Comparison of ENCODE assay signal across 9 cellular contexts in genomic region chr1:207825719-207826556, GRCh38.
DNase-seq lines count a peak whose midpoint lies in the region; ATAC-seq and TF ChIP-seq lines count a peak whose summit lies in the region.
"Had no signal": no experiment of that assay in that cellular context is flagged by ENCODE, and none has a peak within 500 bp of the region (broad histone marks: within the 10 kb centered on the region; RNA-seq: fewer than 3 reads in every experiment).

No MANE protein-coding gene starts in this region.

- H3K36me3 Mint-ChIP-seq in CD14-positive monocyte = peaks cover 24 to 39% of the 10 kb centered on the region in 2 donors
- H3K36me3 Mint-ChIP-seq in type B pancreatic cell = peaks cover 5% of the 10 kb centered on the region

- in situ Hi-C loops in KBM-7 (cut with MboI; ENCODE audit: low pct_unique_long_range_greater_than_20kb, low sequenced_read_pairs) = no loop called here

- intact Hi-C loops in CD14-positive monocyte (cut with micrococcal nuclease) = loop anchor here (5.0 to 10.0 kb wide), 2 partner anchors 136 to 139 kb away; no protein-coding TSS in a partner anchor

- peak overlapping the region; percentile 72 to 91 for H3K4me3 Mint-ChIP-seq in CD14-positive monocyte
- peak overlapping the region; percentile 5 for H3K4me3 Mint-ChIP-seq in type B pancreatic cell

- H3K27ac Mint-ChIP-seq in CD14-positive monocyte (peak overlapping the region; percentile 96 to 99 (median 99)), type B pancreatic cell (peak overlapping the region; percentile 54)

- H3K9me3 Mint-ChIP-seq in CD14-positive monocyte = no peaks in the 10 kb centered on the region
- H3K9me3 Mint-ChIP-seq in type B pancreatic cell = no peaks in the 10 kb centered on the region

- ATAC-seq in GM21381 (IDR thresholded peaks at IDR 0.05; ENCODE audit: unreplicated experiment) = peak; percentile 61
- peak; percentile 52 for ATAC-seq in esophagus mucosa
- ATAC-seq: HCT116 had no signal

- H3K27me3 Mint-ChIP-seq in CD14-positive monocyte (ENCODE audit: low read depth in 3 of 3) = peaks cover 0 to 5% (median 3%) of the 10 kb centered on the region in 3 donors
- peaks cover 4% of the 10 kb centered on the region for H3K27me3 Mint-ChIP-seq in type B pancreatic cell

- DNase-seq in CD14-positive monocyte (ENCODE audit: low spot score) (peak; percentile 98), KBM-7 (peak; percentile 92), pons (ENCODE audit: low spot score) (peak; percentile 91), type B pancreatic cell (ENCODE audit: extremely low spot score, unreplicated experiment) (no peak), NCI-H345 treated with DMSO at 0.1 percent for 48 hours (lab: John Stamatoyannopoulos, UW; ENCODE audit: unreplicated experiment) (no peak)
- peak; percentile 87 for DNase-seq in activated CD8-positive, alpha-beta memory T cell treated with anti-CD3 and anti-CD28 coated beads for 24 hours

- no peak for TF ChIP-seq CTCF in CD14-positive monocyte (IDR thresholded peaks at IDR 0.05)
- TF ChIP-seq CTCF in type B pancreatic cell (conservative IDR thresholded peaks at IDR 0.05) = no peak

- H3K4me1 Mint-ChIP-seq in CD14-positive monocyte (peaks cover 74% of the 10 kb centered on the region), type B pancreatic cell (ENCODE audit: unreplicated experiment) (peaks cover 16% of the 10 kb centered on the region)

Comparison
In these comparisons a context has a peak if more than half of its experiments do, and no peak if none do; other contexts are left out.
1. DNase-seq: peak in CD14-positive monocyte (single experiment), KBM-7 (single experiment), activated CD8-positive, alpha-beta memory T cell treated with anti-CD3 and anti-CD28 coated beads for 24 hours (single experiment) and pons (single experiment); none in type B pancreatic cell (single experiment) and NCI-H345 treated with DMSO at 0.1 percent for 48 hours (single experiment).